Comparison of ENCODE assay signal across 12 cellular contexts in the genomic region with DNA sequence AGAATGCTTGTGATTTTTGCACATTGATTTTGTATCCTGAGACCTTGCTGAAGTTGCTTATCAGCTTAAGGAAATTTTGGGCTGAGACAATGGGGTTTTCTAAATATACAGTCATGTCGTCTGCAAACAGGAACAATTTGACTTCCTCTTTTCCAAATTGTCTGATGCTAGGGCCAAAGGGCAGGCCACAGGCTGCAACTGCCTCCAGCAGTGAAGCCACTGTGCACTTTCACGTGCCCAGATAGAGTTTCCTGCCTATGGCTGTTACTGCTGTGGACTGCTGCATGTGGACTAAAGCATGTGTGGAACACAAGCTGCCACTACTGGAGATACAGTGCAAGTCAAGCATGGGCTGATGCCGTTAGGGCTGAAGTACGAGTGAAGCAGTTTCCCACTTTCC. TPM values are rescaled to one million over a fixed set of nuclear protein-coding genes. Genes with fewer than 3 reads are reported as not detected.
"Had no signal": no experiment of that assay in that cellular context is flagged by ENCODE, and none has a peak within 500 bp of the region (broad histone marks: within the 10 kb centered on the region; RNA-seq: fewer than 3 reads in every experiment).

No MANE protein-coding gene starts in this region.

RNA-seq across cellular contexts. Expression of a gene that starts 10.8 kb away (rescaled TPM):
- total RNA-seq: activated naive CD4-positive, alpha-beta T cell treated with anti-CD3 and anti-CD28 coated beads for 36 hours; activated T-cell treated with anti-CD3 and anti-CD28 coated beads, Interleukin-2, amount 50 U/mL, for 4 hours; endodermal cell; kidney; left lung; mononuclear cell; occipital lobe; posterior vena cava; subcutaneous adipose tissue; thyroid gland; ureter had no signal
- polyA plus RNA-seq: neural cell had no signal
